ENCODE assay signal across 35 cellular contexts in the genomic region with DNA sequence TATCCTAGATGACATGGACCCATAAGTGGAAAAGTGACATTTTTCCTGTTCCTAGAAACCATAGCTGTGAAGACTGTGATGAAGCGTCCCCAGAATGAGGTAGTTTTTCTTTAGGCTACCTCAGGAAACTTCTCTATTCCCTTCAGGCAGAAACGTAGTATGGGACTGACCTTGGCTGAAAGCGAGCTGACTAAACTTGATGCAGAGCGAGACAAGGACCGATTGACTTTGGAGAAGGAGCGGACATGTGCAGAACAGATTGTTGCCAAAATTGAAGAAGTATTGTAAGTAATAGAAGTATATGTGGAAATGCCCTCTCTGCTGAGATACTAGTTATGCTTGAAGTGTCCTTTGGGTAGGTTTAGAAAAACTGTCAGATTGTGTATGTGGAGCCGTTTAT.
"Had no signal": no experiment of that assay in that cellular context is flagged by ENCODE, and none has a peak within 500 bp of the region (broad histone marks: within the 10 kb centered on the region; RNA-seq: fewer than 3 reads in every experiment).

No MANE protein-coding gene starts in this region.

- H3K9me3 ChIP-seq: MG63 had no signal

- H3K4me3 ChIP-seq: MG63 had no signal

- H3K27ac ChIP-seq: KMS-11 had no signal

- H3K27me3 ChIP-seq: MG63 had no signal

- DNase-seq: Karpas-422, Kasumi-1, MG63, MM.1S, MV-4-11, NCI-H1048, NCI-H1092, NCI-H1092 treated with DMSO at 0.1 percent for 48 hours, NCI-H1105, NCI-H1105 treated with DMSO at 0.1 percent for 48 hours, NCI-H1417, NCI-H1417 treated with DMSO at 0.1 percent for 48 hours, NCI-H1436, NCI-H1436 treated with DMSO at 0.1 percent for 48 hours, NCI-H146, NCI-H1694, NCI-H1694 treated with DMSO at 0.1 percent for 48 hours, NCI-H187, NCI-H187 treated with DMSO at 0.1 percent for 48 hours, NCI-H1930, NCI-H2029, NCI-H2029 treated with DMSO at 0.1 percent for 48 hours, NCI-H2081, NCI-H2081 treated with DMSO at 0.1 percent for 48 hours, NCI-H2107, NCI-H2171, NCI-H2171 treated with DMSO at 0.1 percent for 48 hours, NCI-H2227 treated with DMSO at 0.1 percent for 48 hours, NCI-H226, NCI-H345, NCI-H446, NCI-H446 treated with DMSO at 0.1 percent for 48 hours, NCI-H510A, NCI-H510A treated with DMSO at 0.1 percent for 48 hours had no signal
